8 cellular contexts compared by ENCODE assay signal in genomic region chr1:28914228-28915035, GRCh38. TPM values are rescaled to one million over a fixed set of nuclear protein-coding genes. Genes with fewer than 3 reads are reported as not detected.
DNase-seq lines count a peak whose midpoint lies in the region; ATAC-seq and TF ChIP-seq lines count a peak whose summit lies in the region.

TSS of gene EPB41 (plus strand) at chr1:28914569. CDS start at chr1:28987438, 72,869 bp downstream.

- CTCF ChIA-PET in CD4-positive, alpha-beta T cell (lab: Charles Lee): interaction anchor here (0.8 to 2.0 kb wide), 7 partner anchors 14 to 69 kb away, joined by 3 to 9 read pairs (median 3); no protein-coding TSS in a partner anchor
- CTCF ChIA-PET in activated CD8-positive, alpha-beta memory T cell treated with anti-CD3 and anti-CD28 coated beads for 36 hours (lab: Charles Lee): interaction anchor here (1.0 to 1.4 kb wide), 3 partner anchors 13 to 86 kb away, joined by 3 to 4 read pairs (median 3); no protein-coding TSS in a partner anchor

- H3K4me3 Mint-ChIP-seq in CD4-positive, alpha-beta T cell: peak within 1 kb of the TSS; percentile 90
- H3K4me3 Mint-ChIP-seq in effector memory CD8-positive, alpha-beta T cell: peak within 1 kb of the TSS; percentile 93 to 94

- intact Hi-C loops in CD4-positive, alpha-beta T cell (cut with DNase I, micrococcal nuclease): loop anchor here (1.0 to 5.0 kb wide), 7 partner anchors 12 to 58 kb away; no protein-coding TSS in a partner anchor

- DNase-seq in CD4-positive, alpha-beta T cell: peak; percentile 79 to 95 (median 90)
- DNase-seq in GM20000 (ENCODE audit: low spot score) (peak; percentile 95), HT1080 (ENCODE audit: low read depth) (peak; percentile 95), mesenchymal stem cell (peak; percentile 89)
- peak; percentile 91 for DNase-seq in NK-92 treated with Interleukin-12 subunit alpha and Interleukin-12 subunit beta, amount 100 ng/mL, for 24 hours (lab: John Stamatoyannopoulos, UW)
- peak; percentile 83 to 90 (median 87) for DNase-seq in effector memory CD8-positive, alpha-beta T cell
- DNase-seq in stimulated activated CD8-positive, alpha-beta memory T cell treated with anti-CD3 and anti-CD28 coated beads, Interleukin-12 subunit alpha, Interleukin-12 subunit beta, amount 100 ng/mL, for 1 hour (ENCODE audit: low read depth): peak; percentile 84

- ATAC-seq in CD4-positive, alpha-beta T cell (ENCODE audit: poor library complexity): peak; percentile 76
- peak; percentile 83 for ATAC-seq in effector memory CD8-positive, alpha-beta T cell (replicated peaks)

- H2AK5ac ChIP-seq in mesenchymal stem cell (ENCODE audit: low read length, severe bottlenecking): no peak within 1 kb of the TSS

- peaks cover 3% of the 10 kb centered on the region for H3K79me1 ChIP-seq in mesenchymal stem cell (replicated peaks; ENCODE audit: low read length, poor library complexity, severe bottlenecking)

- H3K9me3 ChIP-seq in CD4-positive, alpha-beta T cell (ENCODE audit: control insufficient read depth, low read length): no peaks in the 10 kb centered on the region
- no peaks in the 10 kb centered on the region for H3K9me3 ChIP-seq in mesenchymal stem cell (ENCODE audit: control insufficient read depth, low read length)

- H3K27ac Mint-ChIP-seq in CD4-positive, alpha-beta T cell: peak within 1 kb of the TSS; percentile 93
- peak within 1 kb of the TSS; percentile 90 to 92 for H3K27ac Mint-ChIP-seq in effector memory CD8-positive, alpha-beta T cell

- peak within 1 kb of the TSS; percentile 5 for H4K91ac ChIP-seq in mesenchymal stem cell (ENCODE audit: low read length)

- no peaks in the 10 kb centered on the region for H3K27me3 Mint-ChIP-seq in CD4-positive, alpha-beta T cell
- H3K27me3 Mint-ChIP-seq in effector memory CD8-positive, alpha-beta T cell: no peaks in the 10 kb centered on the region

- H3K4ac ChIP-seq in mesenchymal stem cell (ENCODE audit: low read depth in 1 of 2, low read length in 2 of 2): no peak within 1 kb of the TSS

- no peaks in the 10 kb centered on the region for H3K36me3 ChIP-seq in mesenchymal stem cell (ENCODE audit: control insufficient read depth in 1 of 2, insufficient read depth in 2 of 2, low read depth in 1 of 2, low read length in 2 of 2)

- H3K9ac ChIP-seq in mesenchymal stem cell (ENCODE audit: low read length): peak within 1 kb of the TSS; percentile 80

- H4K8ac ChIP-seq in mesenchymal stem cell (ENCODE audit: low read length): peak within 1 kb of the TSS; percentile 48

- H2BK12ac ChIP-seq in mesenchymal stem cell (ENCODE audit: low read length in 2 of 2): no peak within 1 kb of the TSS

- TF ChIP-seq CTCF in CD4-positive, alpha-beta T cell (IDR thresholded peaks at IDR 0.05): no peak
- TF ChIP-seq CTCF in GM20000 (IDR thresholded peaks at IDR 0.05; ENCODE audit: extremely low read depth, missing control alignments): no peak

- H3K23ac ChIP-seq in mesenchymal stem cell (ENCODE audit: low read length in 2 of 2): no peak within 1 kb of the TSS

- H3K4me1 Mint-ChIP-seq in CD4-positive, alpha-beta T cell (ENCODE audit: low read depth): peaks cover 53% of the 10 kb centered on the region
- H3K4me1 Mint-ChIP-seq in effector memory CD8-positive, alpha-beta T cell (ENCODE audit: low read depth in 2 of 2): peaks cover 40 to 43% of the 10 kb centered on the region in 2 donors

- no peaks in the 10 kb centered on the region for H3K27me3 ChIP-seq in CD4-positive, alpha-beta T cell (ENCODE audit: control insufficient read depth, insufficient read depth, low read length)
- H3K27me3 ChIP-seq in mesenchymal stem cell (ENCODE audit: control insufficient read depth in 1 of 2, insufficient read depth in 1 of 2, low read length in 2 of 2): no peaks in the 10 kb centered on the region

- peak within 1 kb of the TSS; percentile 9 for H2BK15ac ChIP-seq in mesenchymal stem cell (ENCODE audit: low read depth, poor library complexity, severe bottlenecking)

- H3K36me3 Mint-ChIP-seq in CD4-positive, alpha-beta T cell (ENCODE audit: low read depth): peaks cover 32% of the 10 kb centered on the region
- H3K36me3 Mint-ChIP-seq in effector memory CD8-positive, alpha-beta T cell (ENCODE audit: insufficient read depth): peaks cover 20% of the 10 kb centered on the region

- no peak within 1 kb of the TSS for H2BK120ac ChIP-seq in mesenchymal stem cell (ENCODE audit: low read depth, low read length)

- peak within 1 kb of the TSS; percentile 73 to 79 for H3K4me3 ChIP-seq in mesenchymal stem cell (ENCODE audit: insufficient read depth in 1 of 2, low read depth in 1 of 2, low read length in 2 of 2)

- no peak within 1 kb of the TSS for H2BK5ac ChIP-seq in mesenchymal stem cell (ENCODE audit: low read depth, low read length, poor library complexity, severe bottlenecking)

- WGBS in mesenchymal stem cell: under 1% methylated on average over 60 of the region's 95 CpGs

- H3K27ac ChIP-seq in CD4-positive, alpha-beta T cell (ENCODE audit: low read depth, low read length): peak within 1 kb of the TSS; percentile 76
- H3K27ac ChIP-seq in mesenchymal stem cell (ENCODE audit: low read length, poor library complexity, severe bottlenecking): no peak within 1 kb of the TSS

- peaks cover 11% of the 10 kb centered on the region for H3K4me1 ChIP-seq in mesenchymal stem cell (ENCODE audit: control insufficient read depth, insufficient read depth, low read depth, low read length)

- H3K4me2 ChIP-seq in mesenchymal stem cell (ENCODE audit: low read length, poor library complexity, severe bottlenecking): peak within 1 kb of the TSS; percentile 95

- peak within 1 kb of the TSS in 1 of 2 experiments; percentile 42 for H3K18ac ChIP-seq in mesenchymal stem cell (ENCODE audit: low read depth in 1 of 2, low read length in 2 of 2)

- H3K14ac ChIP-seq in mesenchymal stem cell (ENCODE audit: low read length in 2 of 2): no peak within 1 kb of the TSS

- POLR2A ChIA-PET in CD4-positive, alpha-beta T cell (lab: Charles Lee): interaction anchor here (0.7 to 6.2 kb wide), 41 partner anchors 11 to 1835 kb away, joined by 3 to 110 read pairs (median 4); partner anchors contain the start of genes GMEB1, MED18, RCC1 and RNU11
- POLR2A ChIA-PET in activated CD8-positive, alpha-beta memory T cell treated with anti-CD3 and anti-CD28 coated beads for 36 hours (lab: Charles Lee): interaction anchor here (0.5 to 1.6 kb wide), 6 partner anchors 16 to 267 kb away, joined by 4 to 8 read pairs (median 5); partner anchors contain the start of gene SRSF4

- H3K9me3 Mint-ChIP-seq in CD4-positive, alpha-beta T cell: no peaks in the 10 kb centered on the region
- no peaks in the 10 kb centered on the region for H3K9me3 Mint-ChIP-seq in effector memory CD8-positive, alpha-beta T cell

- H2AFZ ChIP-seq in mesenchymal stem cell (ENCODE audit: low read depth, low read length): peak within 1 kb of the TSS; percentile 83

RNA-seq across cellular contexts. Expression of gene EPB41, which starts in this region (rescaled TPM):
- total RNA-seq in CD4-positive, alpha-beta T cell: 100 to 1,000 TPM; 138 to 145 TPM
- 12.9 and 14.5 TPM in 2 replicates for total RNA-seq in HT1080 (2014; rRNA removed; shearing (Covaris generic))
- polyA plus RNA-seq in HT1080 (2015; cell fraction: cytosol; rRNA removed): 5.4 and 6.5 TPM in 2 replicates
- 11.0 and 11.4 TPM in 2 replicates for polyA plus RNA-seq in HT1080 (2015; cell fraction: nucleus; rRNA removed)
- 10 to 100 TPM; 70.3 to 79.4 TPM for total RNA-seq in activated CD8-positive, alpha-beta memory T cell treated with anti-CD3 and anti-CD28 coated beads for 36 hours
- 4.3 TPM for polyA plus RNA-seq in mesenchymal stem cell (2013, experiment 1 of 2)
- 4.4 TPM for polyA plus RNA-seq in mesenchymal stem cell (2013, experiment 2 of 2)
